Comparison of ENCODE assay signal across 8 cellular contexts in genomic region chr20:59007758-59008511, GRCh38. TPM values are rescaled to one million over a fixed set of nuclear protein-coding genes. Genes with fewer than 3 reads are reported as not detected.
A peak's percentile ranks its signal among the peaks of the same experiment; 100 is the strongest.
DNase-seq lines count a peak whose midpoint lies in the region; ATAC-seq and TF ChIP-seq lines count a peak whose summit lies in the region.

No MANE protein-coding gene starts in this region.

- H3K27ac Mint-ChIP-seq in T-cell, result peak overlapping the region; percentile 44 to 67

- intact Hi-C loops in left ventricle myocardium inferior (cut with micrococcal nuclease), result no loop called here

- no peak for TF ChIP-seq CTCF in left ventricle myocardium inferior (IDR thresholded peaks at IDR 0.05; ENCODE audit: borderline replicate concordance)

- ATAC-seq in HG03064 (IDR thresholded peaks at IDR 0.05; ENCODE audit: low read depth, unreplicated experiment) (peak; percentile 28), T-cell (replicated peaks in 1 of 4) (no peak)

- H3K27ac ChIP-seq in left ventricle myocardium inferior (replicated peaks), result peak overlapping the region; percentile 89
- peak overlapping the region; percentile 67 to 98 (median 93) for H3K27ac ChIP-seq in skin epidermis

- peaks cover 3% of the 10 kb centered on the region for H3K36me3 Mint-ChIP-seq in T-cell

- CTCF ChIA-PET in T-cell (lab: Charles Lee), result interaction anchor here in 1 of 2 donors (1.3 kb wide), 1 partner anchor 215 kb away, joined by 3 read pairs; no protein-coding TSS in a partner anchor

- H3K4me1 Mint-ChIP-seq in T-cell, result peaks cover 41 to 49% (median 49%) of the 10 kb centered on the region in 3 donors

- H3K27me3 Mint-ChIP-seq in T-cell, result no peaks in the 10 kb centered on the region

- H3K36me3 ChIP-seq in left ventricle myocardium inferior, result no peaks in the 10 kb centered on the region

- no peaks in the 10 kb centered on the region for H3K9me3 Mint-ChIP-seq in T-cell

- no peaks in the 10 kb centered on the region for H3K9me3 ChIP-seq in left ventricle myocardium inferior (replicated peaks)

- peaks cover 73% of the 10 kb centered on the region for H3K4me1 ChIP-seq in left ventricle myocardium inferior

- H3K4me3 Mint-ChIP-seq in T-cell, result peak overlapping the region; percentile 65 to 81 (median 76)

- peak; percentile 50 for DNase-seq in activated effector memory CD4-positive, alpha-beta T cell treated with anti-CD3 and anti-CD28 coated beads, Interleukin-2, amount 50 U/mL, for 16 hours
- DNase-seq in activated effector memory CD4-positive, alpha-beta T cell treated with Interleukin-2 at 50 U/mL for 16 hours, result no peak
- DNase-seq in T-cell (peak in 2 of 34 experiments; percentile 14 to 49), left ventricle myocardium inferior (peak; percentile 43), NCI-H1105 (lab: John Stamatoyannopoulos, UW) (no peak), HPDE6-E6E7 (ENCODE audit: extremely low spot score) (no peak)

- no peaks in the 10 kb centered on the region for H3K27me3 ChIP-seq in left ventricle myocardium inferior (ENCODE audit: low read depth)

- peak overlapping the region; percentile 96 for H3K4me3 ChIP-seq in left ventricle myocardium inferior
- H3K4me3 ChIP-seq in skin epidermis, result peak overlapping the region in 4 of 7 experiments; percentile 49 to 83 (median 73)

- POLR2A ChIA-PET in T-cell (lab: Charles Lee), result interaction anchor here (0.6 to 1.2 kb wide), 2 partner anchors 25 to 230 kb away, joined by 3 to 4 read pairs; partner anchors contain the start of gene ATP5F1E (in 1 of the 2)

RNA-seq across cellular contexts. Expression of gene CTSZ, which starts 0.9 kb away (rescaled TPM):
- 10 to 100 TPM; 16.8 to 37.1 (median 26.1) TPM for total RNA-seq in T-cell
- total RNA-seq in left ventricle myocardium inferior, result 131 TPM

RNA-seq across cellular contexts. Expression of gene TUBB1, which starts 11.3 kb away (rescaled TPM):
- 1 to 10 TPM in 1 of 5 donors, under 1 TPM in 1, not detected in 3; 0.56 to 5.0 TPM for total RNA-seq in T-cell
- total RNA-seq in left ventricle myocardium inferior, result 0.30 TPM

RNA-seq across cellular contexts. Expression of gene ATP5F1E, which starts 24.2 kb away (rescaled TPM):
- total RNA-seq in T-cell (100 to 1,000 TPM in 1 of 5 donors, 10 to 100 TPM in 4; 50.6 to 105 (median 62.4) TPM), left ventricle myocardium inferior (134 TPM)

RNA-seq across cellular contexts. Expression of gene NELFCD, which starts 26.9 kb away (rescaled TPM):
- total RNA-seq in T-cell, result 10 to 100 TPM; 72.6 to 95.4 (median 90.4) TPM
- 30.4 TPM for total RNA-seq in left ventricle myocardium inferior

RNA-seq across cellular contexts. Expression of gene PRELID3B, which starts 34.7 kb away (rescaled TPM):
- total RNA-seq in T-cell (10 to 100 TPM; 41.4 to 49.0 (median 43.6) TPM), left ventricle myocardium inferior (46.6 TPM)

Comparison
In these comparisons a context has a peak if more than half of its experiments do, and no peak if none do; other contexts are left out.
1. DNase-seq: peak in activated effector memory CD4-positive, alpha-beta T cell treated with anti-CD3 and anti-CD28 coated beads, Interleukin-2, amount 50 U/mL, for 16 hours (single experiment) and left ventricle myocardium inferior (single experiment); none in activated effector memory CD4-positive, alpha-beta T cell treated with Interleukin-2 at 50 U/mL for 16 hours (single experiment), NCI-H1105 (single experiment) and HPDE6-E6E7 (single experiment).